In the genomic region with DNA sequence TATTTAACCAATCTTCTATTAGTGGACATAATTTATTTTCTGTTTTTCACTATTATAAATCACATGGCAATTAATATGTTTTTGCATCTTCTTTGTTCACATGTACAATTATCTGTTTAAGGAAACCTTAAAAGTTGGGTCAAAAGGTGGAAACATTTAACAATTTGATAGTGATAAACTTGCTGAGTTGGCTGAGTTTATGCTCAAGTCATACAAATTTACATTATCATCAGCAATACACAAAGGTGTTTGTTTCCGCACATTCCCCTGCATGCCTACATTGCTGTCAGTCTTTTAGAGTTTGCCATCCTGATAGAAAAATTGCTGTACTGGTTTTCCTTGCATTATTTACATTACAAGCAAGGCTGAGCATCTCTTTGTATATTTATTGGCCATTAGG, we compare ENCODE assay signal across 28 cellular contexts.
"Had no signal": no experiment of that assay in that cellular context is flagged by ENCODE, and none has a peak within 500 bp of the region (broad histone marks: within the 10 kb centered on the region; RNA-seq: fewer than 3 reads in every experiment).

No MANE protein-coding gene starts in this region.

- DNase-seq: hippocampal formation; kidney; left colon; left lung; lower lobe of right lung; mammary epithelial cell; mesenchymal stem cell; naive thymus-derived CD8-positive, alpha-beta T cell; occipital lobe; stimulated activated CD4-positive, alpha-beta T cell treated with anti-CD3 and anti-CD28 coated beads, Interleukin-12 subunit alpha, Interleukin-12 subunit beta, amount 100 ng/mL, for 4 hours; stimulated activated CD4-positive, alpha-beta T cell treated with anti-CD3 and anti-CD28 coated beads, Interleukin-15, amount 100 ng/mL, for 24 hours; stimulated activated CD4-positive, alpha-beta T cell treated with anti-CD3 and anti-CD28 coated beads, Interleukin-2, amount 100 ng/mL, for 24 hours; stimulated activated CD4-positive, alpha-beta T cell treated with anti-CD3 and anti-CD28 coated beads, Interleukin-4, amount 100 ng/mL, for 1 hour; stimulated activated naive B cell treated with anti-CD40 and anti-IgM and Interleukin-4, amounts not matched to agents 10 μg/mL and 1 μg/mL and 100 μg/mL, for 72 hours; stimulated activated naive CD8-positive, alpha-beta T cell treated with anti-CD3 and anti-CD28 coated beads, Interleukin-15, Interleukin-2, amounts not matched to agents 100 U/mL and 50 U/mL, for 24 hours; stomach; testis; thyroid gland; transverse colon; upper lobe of left lung had no signal

- H3K4me3 ChIP-seq: left lung, lower lobe of right lung, right atrium auricular region, skin epidermis, stomach, testis, thyroid gland, transverse colon, upper lobe of left lung had no signal

- H3K4me1 ChIP-seq: right atrium auricular region, testis had no signal

- H3K9me3 Mint-ChIP-seq: naive thymus-derived CD8-positive, alpha-beta T cell; nephron; neural crest cell; stimulated activated naive B cell treated with anti-CD40 and anti-IgM and Interleukin-4, amounts not matched to agents 10 μg/mL and 1 μg/mL and 100 μg/mL, for 72 hours had no signal

- H3K27me3 ChIP-seq: left lung, neutrophil, right atrium auricular region, stomach, testis, thyroid gland, transverse colon, upper lobe of left lung had no signal

- FAIRE-seq: islet of Langerhans, kidney had no signal

- ATAC-seq: left colon; left lung; lower lobe of right lung; naive thymus-derived CD8-positive, alpha-beta T cell; sciatic nerve; stimulated activated naive B cell treated with anti-CD40 and anti-IgM and Interleukin-4, amounts not matched to agents 10 μg/mL and 1 μg/mL and 100 μg/mL, for 72 hours; stimulated activated naive CD8-positive, alpha-beta T cell treated with anti-CD3 and anti-CD28 coated beads, Interleukin-15, Interleukin-2, amounts not matched to agents 100 U/mL and 50 U/mL, for 24 hours had no signal

- H3K4me3 Mint-ChIP-seq: naive thymus-derived CD8-positive, alpha-beta T cell; nephron; neural crest cell; stimulated activated naive B cell treated with anti-CD40 and anti-IgM and Interleukin-4, amounts not matched to agents 10 μg/mL and 1 μg/mL and 100 μg/mL, for 72 hours had no signal

- H3K27me3 Mint-ChIP-seq: progenitor cell of endocrine pancreas; stimulated activated naive B cell treated with anti-CD40 and anti-IgM and Interleukin-4, amounts not matched to agents 10 μg/mL and 1 μg/mL and 100 μg/mL, for 72 hours had no signal

- H3K27ac ChIP-seq: left lung, lower lobe of right lung, neutrophil, right atrium auricular region, skin epidermis, stomach, testis, thyroid gland, transverse colon, upper lobe of left lung had no signal

- H3K9me3 ChIP-seq: left lung, lower lobe of right lung, neutrophil, right atrium auricular region, stomach, testis, thyroid gland, transverse colon, upper lobe of left lung had no signal

- H3K36me3 Mint-ChIP-seq: naive thymus-derived CD8-positive, alpha-beta T cell; stimulated activated naive B cell treated with anti-CD40 and anti-IgM and Interleukin-4, amounts not matched to agents 10 μg/mL and 1 μg/mL and 100 μg/mL, for 72 hours had no signal

- H3K27ac Mint-ChIP-seq: naive thymus-derived CD8-positive, alpha-beta T cell; nephron; progenitor cell of endocrine pancreas; stimulated activated naive B cell treated with anti-CD40 and anti-IgM and Interleukin-4, amounts not matched to agents 10 μg/mL and 1 μg/mL and 100 μg/mL, for 72 hours had no signal

- H3K36me3 ChIP-seq: left lung, lower lobe of right lung, neutrophil, right atrium auricular region, stomach, thyroid gland, transverse colon, upper lobe of left lung had no signal
